In genomic region chr5:140672455-140673186, GRCh38 we compare ENCODE assay signal across 11 cellular contexts. TPM values are rescaled to one million over a fixed set of nuclear protein-coding genes. Genes with fewer than 3 reads are reported as not detected.
DNase-seq lines count a peak whose midpoint lies in the region; ATAC-seq, FAIRE-seq and TF ChIP-seq lines count a peak whose summit lies in the region.
"Had no signal": no experiment of that assay in that cellular context is flagged by ENCODE, and none has a peak within 500 bp of the region (broad histone marks: within the 10 kb centered on the region; RNA-seq: fewer than 3 reads in every experiment).

No MANE protein-coding gene starts in this region.

- H3K79me1 ChIP-seq in H1 (ENCODE audit: low read depth, low read length), result peaks cover 3% of the 10 kb centered on the region; the same call in 1 of the 2 replicates

- no peak overlapping the region for H2BK120ac ChIP-seq in H1 (replicated peaks; ENCODE audit: low read depth, low read length)

- H3K23me2 ChIP-seq in H1 (ENCODE audit: low read depth, low read length), result no peaks in the 10 kb centered on the region

- no peaks in the 10 kb centered on the region for H3K9me3 ChIP-seq in H1 (ENCODE audit: insufficient read depth in 2 of 2, low read depth in 1 of 2, low read length in 1 of 2)
- no peaks in the 10 kb centered on the region for H3K9me3 ChIP-seq in mucosa of descending colon
- H3K9me3 ChIP-seq: gastroesophageal sphincter had no signal

- H2AK5ac ChIP-seq in H1 (ENCODE audit: low read depth, low read length), result no peak overlapping the region

- WGBS in H1 (ENCODE audit: extremely low coverage in 1 of 2, insufficient coverage in 1 of 2, insufficient read length in 1 of 2, insufficient replicate concordance in 2 of 2, low coverage in 1 of 2, low lambda C conversion rate in 2 of 2, missing lambda C conversion rate in 1 of 2), 2 experiments, result 95% methylated on average over 50 of the region's 70 CpGs; no CpG with 5 or more reads in 1 of the 2 experiments

- H3K4me1 ChIP-seq in H1 (replicated peaks in 1 of 4; ENCODE audit: control insufficient read depth in 3 of 4, insufficient read depth in 4 of 4, low read length in 3 of 4) (no peaks in the 10 kb centered on the region; a peak in 1 of 7 replicates), mucosa of descending colon (ENCODE audit: low read depth) (peaks cover 9% of the 10 kb centered on the region)

- peaks cover 0 to 4% of the 10 kb centered on the region in 2 experiments for H4K20me1 ChIP-seq in H1 (replicated peaks in 1 of 2; ENCODE audit: control insufficient read depth in 1 of 2, insufficient read depth in 2 of 2, low read length in 2 of 2)

- H3K27me3 ChIP-seq in H1 (replicated peaks in 1 of 4; ENCODE audit: control insufficient read depth in 3 of 4, extremely low read depth in 1 of 4, insufficient read depth in 3 of 4, low read length in 3 of 4), result no peaks in the 10 kb centered on the region
- H3K27me3 ChIP-seq: gastroesophageal sphincter had no signal

- DNase-seq in COLO668 (lab: John Stamatoyannopoulos, UW; ENCODE audit: unreplicated experiment), result peak; percentile 29
- peak; percentile 48 for DNase-seq in GM20000 (ENCODE audit: low spot score)
- DNase-seq in H1 (ENCODE audit: low read depth in 1 of 2, low spot score in 2 of 2), result peak in 1 of 2 experiments; percentile 52
- DNase-seq in mucosa of descending colon, result peak in 2 of 3 donors; percentile 57 to 67
- no peak for DNase-seq in 8988T
- DNase-seq in SKM-1 treated with dmso at 0.1 percent for 144 hours (lab: John Stamatoyannopoulos, UW; ENCODE audit: unreplicated experiment), result no peak
- no peak for DNase-seq in NOMO-1 treated with DMSO at 0.1 percent for 48 hours (lab: John Stamatoyannopoulos, UW; ENCODE audit: unreplicated experiment)
- no peak for DNase-seq in foreskin melanocyte
- DNase-seq: DMS79 treated with DMSO at 0.1 percent for 48 hours, NCI-H2081 treated with DMSO at 0.1 percent for 48 hours had no signal

- no peak overlapping the region for H3K9ac ChIP-seq in H1 (replicated peaks in 1 of 4; ENCODE audit: extremely low read depth in 1 of 4, low read depth in 3 of 4, low read length in 3 of 4)

- peak overlapping the region; percentile 52; the same call in 1 of the 2 replicates for H2BK5ac ChIP-seq in H1 (ENCODE audit: low read depth, low read length)

- H4K8ac ChIP-seq in H1 (ENCODE audit: extremely low read depth, insufficient read depth, low read length), result no peak overlapping the region

- peak; percentile 10 for ATAC-seq in mucosa of descending colon
- ATAC-seq: gastroesophageal sphincter had no signal

- no peak overlapping the region for H2BK20ac ChIP-seq in H1 (ENCODE audit: low read length)

- no peak overlapping the region for H3K4me3 ChIP-seq in H1 (ENCODE audit: extremely low read depth in 1 of 4, insufficient read depth in 2 of 4, low read depth in 3 of 4, low read length in 4 of 4)
- no peak overlapping the region for H3K4me3 ChIP-seq in mucosa of descending colon

- POLR2A ChIA-PET in H1 (lab: Charles Lee; ENCODE audit: partially characterized antibody), result interaction anchor here (0.9 to 3.9 kb wide), 17 partner anchors 8 to 370 kb away, joined by 3 to 26 read pairs (median 4); partner anchors contain the start of genes EIF4EBP3, HARS1, HARS2 and IK

- peaks cover 15 to 64% (median 49%) of the 10 kb centered on the region in 4 experiments for H3K36me3 ChIP-seq in H1 (ENCODE audit: control insufficient read depth in 2 of 4, insufficient read depth in 4 of 4, low read length in 3 of 4)
- no peaks in the 10 kb centered on the region for H3K36me3 ChIP-seq in mucosa of descending colon (ENCODE audit: low read depth)

- no peak overlapping the region for H2BK15ac ChIP-seq in H1 (ENCODE audit: low read length)

- H3K27ac ChIP-seq in H1 (ENCODE audit: low read depth, low read length), result no peak overlapping the region
- H3K27ac ChIP-seq: gastroesophageal sphincter had no signal

- H3K56ac ChIP-seq in H1 (replicated peaks; ENCODE audit: insufficient read length, low read depth, low read length), result no peak overlapping the region

- FAIRE-seq in H1 (lab: Jason Lieb, UNC), result no peak

- peak overlapping the region in 1 of 2 experiments; percentile 33; a peak in 3 of 4 replicates for H3K4me2 ChIP-seq in H1 (ENCODE audit: insufficient read depth in 1 of 2, low read depth in 2 of 2, low read length in 2 of 2)

- no peak overlapping the region for H4K5ac ChIP-seq in H1 (ENCODE audit: insufficient read length, low read depth, low read length)

- TF ChIP-seq CTCF in GM20000 (IDR thresholded peaks at IDR 0.05; ENCODE audit: extremely low read depth, missing control alignments), result no peak
- TF ChIP-seq CTCF in H1 (IDR thresholded peaks at IDR 0.05; ENCODE audit: control extremely low read depth in 1 of 3, insufficient read depth in 1 of 3, low read depth in 1 of 3, low read length in 3 of 3), result no peak
- no peak for TF ChIP-seq CTCF in mucosa of descending colon (IDR thresholded peaks at IDR 0.05)

- H3K79me2 ChIP-seq in H1 (ENCODE audit: control insufficient read depth in 1 of 2, insufficient read depth in 2 of 2, low read length in 2 of 2), result no peaks in the 10 kb centered on the region

- H4K91ac ChIP-seq in H1 (replicated peaks; ENCODE audit: insufficient read length, low read length), result no peak overlapping the region

- no peak for TF ChIP-seq POLR2A in H1 (IDR thresholded peaks at IDR 0.05; ENCODE audit: control extremely low read depth in 1 of 2, low read depth in 2 of 2, low read length in 2 of 2)

- H2AFZ ChIP-seq in H1 (ENCODE audit: low read length), result no peak overlapping the region

- TF ChIP-seq RAD21 in H1 (IDR thresholded peaks at IDR 0.05 in 1 of 2, conservative IDR thresholded peaks at IDR 0.05 in 1 of 2; ENCODE audit: low read depth in 2 of 2, low read length in 2 of 2), result no peak

- H3K23ac ChIP-seq in H1 (ENCODE audit: insufficient read length), result no peak overlapping the region

- intact Hi-C loops in mucosa of descending colon (cut with DNase I, micrococcal nuclease), result no loop called here

- CTCF ChIA-PET in H1 (lab: Charles Lee; ENCODE audit: partially characterized antibody), result interaction anchor here (1.1 kb wide), 1 partner anchor 37 kb away, joined by 4 read pairs; no protein-coding TSS in a partner anchor

- H2BK12ac ChIP-seq in H1 (ENCODE audit: low read depth, low read length), result no peak overlapping the region

- no peak overlapping the region; the same call in 1 of the 2 replicates for H3K18ac ChIP-seq in H1 (ENCODE audit: extremely low read depth, low read length)

- no peak for TF ChIP-seq EP300 in H1 (IDR thresholded peaks at IDR 0.05; ENCODE audit: borderline replicate concordance in 1 of 2, low read depth in 2 of 2, low read length in 2 of 2)

- no peak overlapping the region for H3K14ac ChIP-seq in H1 (ENCODE audit: insufficient read length)

- H3K4ac ChIP-seq in H1 (replicated peaks; ENCODE audit: insufficient read length, low read depth, low read length), result no peak overlapping the region

RNA-seq across cellular contexts. Expression of gene DND1, which starts 0.8 kb away (rescaled TPM):
- total RNA-seq in H1 (2021; fragmentation: NEBNext Ultra II Directional; extraction: Animal tissue kit (Norgen Biotek cat#: 25700)), result 0.41 and 0.84 TPM in 2 replicates
- polyA plus RNA-seq in H1 (2011; rRNA removed), result 2.1 and 3.5 TPM in 2 replicates
- polyA plus RNA-seq in H1 (2011; cell fraction: cytosol; rRNA removed), result 2.5 TPM
- polyA plus RNA-seq in H1 (2011; cell fraction: nucleus; rRNA removed), result 8.9 TPM
- polyA plus RNA-seq in H1 (2012, experiment 1 of 2), result 0.13 to 0.72 TPM (median 0.34 TPM) in 3 of 4 replicates, not detected in the other
- polyA plus RNA-seq in H1 (2012, experiment 2 of 2), result 0.28 TPM
- 0.75 TPM for polyA plus RNA-seq in H1 (2013, experiment 1 of 2)
- 0.64 TPM for polyA plus RNA-seq in H1 (2013, experiment 2 of 2)
- 0.35 and 0.37 TPM in 2 replicates for polyA minus RNA-seq in H1 (2011; rRNA and poly(A)+ RNA removed)
- 1.1 TPM for polyA minus RNA-seq in H1 (2011; cell fraction: cytosol; rRNA and poly(A)+ RNA removed)
- 1.1 TPM for polyA minus RNA-seq in H1 (2011; cell fraction: nucleus; rRNA and poly(A)+ RNA removed)
- 1 to 10 TPM in 2 of 3 donors, under 1 TPM in 1; 0.95 to 1.6 (median 1.1) TPM for total RNA-seq in mucosa of descending colon

RNA-seq across cellular contexts. Expression of gene WDR55, which starts 7.9 kb away (rescaled TPM):
- total RNA-seq in H1 (2021; fragmentation: NEBNext Ultra II Directional; extraction: Animal tissue kit (Norgen Biotek cat#: 25700)), result 22.7 and 22.8 TPM in 2 replicates
- 15.3 and 19.5 TPM in 2 replicates for polyA plus RNA-seq in H1 (2011; rRNA removed)
- polyA plus RNA-seq in H1 (2011; cell fraction: cytosol; rRNA removed), result 20.9 TPM
- 22.3 TPM for polyA plus RNA-seq in H1 (2011; cell fraction: nucleus; rRNA removed)
- 17.2 to 21.3 TPM (median 19.7 TPM) in 4 replicates for polyA plus RNA-seq in H1 (2012, experiment 1 of 2)
- 14.6 TPM for polyA plus RNA-seq in H1 (2012, experiment 2 of 2)
- 13.0 TPM for polyA plus RNA-seq in H1 (2013, experiment 1 of 2)
- 12.8 TPM for polyA plus RNA-seq in H1 (2013, experiment 2 of 2)
- polyA minus RNA-seq in H1 (2011; rRNA and poly(A)+ RNA removed), result 17.3 and 19.8 TPM in 2 replicates
- polyA minus RNA-seq in H1 (2011; cell fraction: cytosol; rRNA and poly(A)+ RNA removed), result 11.5 TPM
- polyA minus RNA-seq in H1 (2011; cell fraction: nucleus; rRNA and poly(A)+ RNA removed), result 16.8 TPM
- 10 to 100 TPM; 32.3 to 42.3 (median 42.2) TPM for total RNA-seq in mucosa of descending colon

RNA-seq across cellular contexts. Expression of gene HARS1, which starts 18.5 kb away (rescaled TPM):
- 55.6 and 56.8 TPM in 2 replicates for total RNA-seq in H1 (2021; fragmentation: NEBNext Ultra II Directional; extraction: Animal tissue kit (Norgen Biotek cat#: 25700))
- polyA plus RNA-seq in H1 (2011; rRNA removed), result 26.1 and 27.8 TPM in 2 replicates
- 44.9 TPM for polyA plus RNA-seq in H1 (2011; cell fraction: cytosol; rRNA removed)
- polyA plus RNA-seq in H1 (2011; cell fraction: nucleus; rRNA removed), result 33.9 TPM
- polyA plus RNA-seq in H1 (2012, experiment 1 of 2), result 53.0 to 63.8 TPM (median 57.5 TPM) in 4 replicates
- 20.8 TPM for polyA plus RNA-seq in H1 (2012, experiment 2 of 2)
- 34.1 TPM for polyA plus RNA-seq in H1 (2013, experiment 1 of 2)
- 32.0 TPM for polyA plus RNA-seq in H1 (2013, experiment 2 of 2)
- polyA minus RNA-seq in H1 (2011; rRNA and poly(A)+ RNA removed), result 44.7 and 45.1 TPM in 2 replicates
- polyA minus RNA-seq in H1 (2011; cell fraction: cytosol; rRNA and poly(A)+ RNA removed), result 22.1 TPM
- 25.8 TPM for polyA minus RNA-seq in H1 (2011; cell fraction: nucleus; rRNA and poly(A)+ RNA removed)
- total RNA-seq in mucosa of descending colon, result 10 to 100 TPM; 44.5 to 58.3 (median 56.4) TPM

RNA-seq across cellular contexts. Expression of gene HARS2, which starts 18.6 kb away (rescaled TPM):
- 21.4 and 23.1 TPM in 2 replicates for total RNA-seq in H1 (2021; fragmentation: NEBNext Ultra II Directional; extraction: Animal tissue kit (Norgen Biotek cat#: 25700))
- polyA plus RNA-seq in H1 (2011; rRNA removed), result 12.9 and 16.1 TPM in 2 replicates
- 21.7 TPM for polyA plus RNA-seq in H1 (2011; cell fraction: cytosol; rRNA removed)
- 22.9 TPM for polyA plus RNA-seq in H1 (2011; cell fraction: nucleus; rRNA removed)
- polyA plus RNA-seq in H1 (2012, experiment 1 of 2), result 21.1 to 24.8 TPM (median 24.2 TPM) in 4 replicates
- 5.5 TPM for polyA plus RNA-seq in H1 (2012, experiment 2 of 2)
- 11.8 TPM for polyA plus RNA-seq in H1 (2013, experiment 1 of 2)
- 10.7 TPM for polyA plus RNA-seq in H1 (2013, experiment 2 of 2)
- polyA minus RNA-seq in H1 (2011; rRNA and poly(A)+ RNA removed), result 19.0 and 19.6 TPM in 2 replicates
- polyA minus RNA-seq in H1 (2011; cell fraction: cytosol; rRNA and poly(A)+ RNA removed), result 11.6 TPM
- polyA minus RNA-seq in H1 (2011; cell fraction: nucleus; rRNA and poly(A)+ RNA removed), result 33.7 TPM
- 10 to 100 TPM; 28.9 to 43.3 (median 39.6) TPM for total RNA-seq in mucosa of descending colon

RNA-seq across cellular contexts. Expression of gene IK, which starts 25.0 kb away (rescaled TPM):
- 57.4 and 63.4 TPM in 2 replicates for total RNA-seq in H1 (2021; fragmentation: NEBNext Ultra II Directional; extraction: Animal tissue kit (Norgen Biotek cat#: 25700))
- polyA plus RNA-seq in H1 (2011; rRNA removed), result 25.3 and 41.7 TPM in 2 replicates
- 68.2 TPM for polyA plus RNA-seq in H1 (2011; cell fraction: cytosol; rRNA removed)
- polyA plus RNA-seq in H1 (2011; cell fraction: nucleus; rRNA removed), result 40.4 TPM
- 72.5 to 106 TPM (median 80.1 TPM) in 4 replicates for polyA plus RNA-seq in H1 (2012, experiment 1 of 2)
- 12.2 TPM for polyA plus RNA-seq in H1 (2012, experiment 2 of 2)
- 79.1 TPM for polyA plus RNA-seq in H1 (2013, experiment 1 of 2)
- polyA plus RNA-seq in H1 (2013, experiment 2 of 2), result 76.3 TPM
- polyA minus RNA-seq in H1 (2011; rRNA and poly(A)+ RNA removed), result 30.8 and 43.1 TPM in 2 replicates
- polyA minus RNA-seq in H1 (2011; cell fraction: cytosol; rRNA and poly(A)+ RNA removed), result 32.4 TPM
- polyA minus RNA-seq in H1 (2011; cell fraction: nucleus; rRNA and poly(A)+ RNA removed), result 38.0 TPM
- 10 to 100 TPM; 79.8 to 98.1 (median 79.9) TPM for total RNA-seq in mucosa of descending colon

Comparison
In these comparisons a context has a peak if more than half of its experiments do, and no peak if none do; other contexts are left out.
1. DNase-seq: peak in COLO668 (single experiment), GM20000 (single experiment) and mucosa of descending colon (2 of 3); none in 8988T (single experiment), SKM-1 treated with dmso at 0.1 percent for 144 hours (single experiment), NOMO-1 treated with DMSO at 0.1 percent for 48 hours (single experiment) and foreskin melanocyte (single experiment).